In the genomic region with DNA sequence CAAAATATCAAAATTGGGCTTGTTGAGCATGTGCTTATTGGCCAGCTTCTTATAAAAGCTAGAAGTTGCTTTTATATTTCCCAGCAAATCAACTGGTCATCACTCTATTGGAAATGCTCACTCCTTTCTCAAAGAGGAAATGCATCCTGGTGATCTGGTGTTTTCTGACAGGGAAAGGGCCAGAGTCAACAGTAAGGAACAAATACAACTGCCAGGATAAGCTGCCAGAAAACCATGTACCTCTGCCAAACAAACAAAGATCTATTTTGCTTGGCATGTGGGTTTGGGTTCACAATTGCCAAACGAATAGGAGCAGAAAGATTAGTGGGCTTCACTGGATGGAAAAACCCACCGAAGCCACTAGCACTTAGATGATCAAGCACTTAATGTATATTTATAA, we compare ENCODE assay signal across 14 cellular contexts.
"Had no signal": no experiment of that assay in that cellular context is flagged by ENCODE, and none has a peak within 500 bp of the region (broad histone marks: within the 10 kb centered on the region; RNA-seq: fewer than 3 reads in every experiment).

No MANE protein-coding gene starts in this region.

- H3K4me3 Mint-ChIP-seq: activated naive CD8-positive, alpha-beta T cell treated with anti-CD3 and anti-CD28 coated beads, Interleukin-2, amount 50 U/mL, for 24 hours; naive B cell; neural progenitor cell had no signal

- H3K27me3 Mint-ChIP-seq: activated naive CD8-positive, alpha-beta T cell treated with anti-CD3 and anti-CD28 coated beads, Interleukin-2, amount 50 U/mL, for 24 hours; naive B cell had no signal

- H3K27ac ChIP-seq: gastrocnemius medialis, heart right ventricle, neural progenitor cell, ovary, upper lobe of left lung had no signal

- H3K4me3 ChIP-seq: gastrocnemius medialis, heart right ventricle, neural progenitor cell, ovary, upper lobe of left lung had no signal

- DNase-seq: activated naive CD4-positive, alpha-beta T cell treated with Interleukin-2 at 50 U/mL for 16 hours; activated naive CD8-positive, alpha-beta T cell treated with anti-CD3 and anti-CD28 coated beads, Interleukin-2, amount 50 U/mL, for 24 hours; erythroblast; gastrocnemius medialis; heart right ventricle; left colon; naive B cell; ovary; stimulated activated CD4-positive, alpha-beta T cell treated with anti-CD3 and anti-CD28 coated beads, Interleukin-2, amount 100 ng/mL, for 48 hours; stimulated activated naive CD4-positive, alpha-beta T cell; upper lobe of left lung had no signal

- H3K36me3 ChIP-seq: gastrocnemius medialis, heart right ventricle, neural progenitor cell, ovary, upper lobe of left lung had no signal

- H3K9me3 ChIP-seq: gastrocnemius medialis, heart right ventricle, ovary, upper lobe of left lung had no signal

- H3K4me1 Mint-ChIP-seq: activated naive CD8-positive, alpha-beta T cell treated with anti-CD3 and anti-CD28 coated beads, Interleukin-2, amount 50 U/mL, for 24 hours; naive B cell; neural progenitor cell had no signal

- H3K9me3 Mint-ChIP-seq: activated naive CD8-positive, alpha-beta T cell treated with anti-CD3 and anti-CD28 coated beads, Interleukin-2, amount 50 U/mL, for 24 hours; naive B cell; neural progenitor cell had no signal

- FAIRE-seq: astrocyte, colon had no signal

- H3K27me3 ChIP-seq: gastrocnemius medialis, heart right ventricle, neural progenitor cell, ovary, upper lobe of left lung had no signal

- H3K27ac Mint-ChIP-seq: activated naive CD8-positive, alpha-beta T cell treated with anti-CD3 and anti-CD28 coated beads, Interleukin-2, amount 50 U/mL, for 24 hours; naive B cell; neural progenitor cell had no signal

- H3K4me1 ChIP-seq: gastrocnemius medialis, heart right ventricle, neural progenitor cell, upper lobe of left lung had no signal

- H3K36me3 Mint-ChIP-seq: naive B cell, neural progenitor cell had no signal
